1 cellular context compared by ENCODE assay signal in genomic region chr1:10032590-10033358, GRCh38.
TF ChIP-seq lines count a peak whose summit lies in the region.

TSS of gene UBE4B (plus strand) at chr1:10032958. CDS start at chr1:10033671, 713 bp downstream.

TF ChIP-seq in HepG2, 621 proteins besides CTCF, POLR2A, EP300 and RAD21 (continued from another document and continues in another):
- peak; percentile 51; the same call in 1 of the 2 replicates for TF ChIP-seq ZHX2 (IDR thresholded peaks at IDR 0.05; ENCODE audit: low read depth)
- TF ChIP-seq ZHX2 (CRISPR knock-in tag; IDR thresholded peaks at IDR 0.05; ENCODE audit: borderline replicate concordance), result no peak
- TF ChIP-seq NR3C1 (CRISPR knock-in tag; IDR thresholded peaks at IDR 0.05), result no peak
- TF ChIP-seq ZNF333 (CRISPR knock-in tag; IDR thresholded peaks at IDR 0.05; ENCODE audit: borderline replicate concordance), result no peak
- TF ChIP-seq REXO4 (CRISPR knock-in tag; IDR thresholded peaks at IDR 0.05; ENCODE audit: borderline replicate concordance), result no peak
- no peak; the same call in 1 of the 2 replicates for TF ChIP-seq CCDC6 (CRISPR knock-in tag; IDR thresholded peaks at IDR 0.05)
- peak; percentile 20; the same call in 1 of the 2 replicates for TF ChIP-seq ELF3 (CRISPR knock-in tag; IDR thresholded peaks at IDR 0.05)
- no peak for TF ChIP-seq ZNF878 (CRISPR knock-in tag; IDR thresholded peaks at IDR 0.05)
- 0 out of 2 replicates have a peak, but pooled peaks have one; percentile 19 for TF ChIP-seq ZNF121 (CRISPR knock-in tag; IDR thresholded peaks at IDR 0.05)
- TF ChIP-seq HDAC2 (CRISPR knock-in tag; IDR thresholded peaks at IDR 0.05), result peak; percentile 44; the same call in 1 of the 2 replicates
- no peak for TF ChIP-seq JARID2 (CRISPR knock-in tag; IDR thresholded peaks at IDR 0.05; ENCODE audit: insufficient replicate concordance)
- no peak for TF ChIP-seq KDM1A (CRISPR knock-in tag; IDR thresholded peaks at IDR 0.05)
- TF ChIP-seq, protein P1, sequence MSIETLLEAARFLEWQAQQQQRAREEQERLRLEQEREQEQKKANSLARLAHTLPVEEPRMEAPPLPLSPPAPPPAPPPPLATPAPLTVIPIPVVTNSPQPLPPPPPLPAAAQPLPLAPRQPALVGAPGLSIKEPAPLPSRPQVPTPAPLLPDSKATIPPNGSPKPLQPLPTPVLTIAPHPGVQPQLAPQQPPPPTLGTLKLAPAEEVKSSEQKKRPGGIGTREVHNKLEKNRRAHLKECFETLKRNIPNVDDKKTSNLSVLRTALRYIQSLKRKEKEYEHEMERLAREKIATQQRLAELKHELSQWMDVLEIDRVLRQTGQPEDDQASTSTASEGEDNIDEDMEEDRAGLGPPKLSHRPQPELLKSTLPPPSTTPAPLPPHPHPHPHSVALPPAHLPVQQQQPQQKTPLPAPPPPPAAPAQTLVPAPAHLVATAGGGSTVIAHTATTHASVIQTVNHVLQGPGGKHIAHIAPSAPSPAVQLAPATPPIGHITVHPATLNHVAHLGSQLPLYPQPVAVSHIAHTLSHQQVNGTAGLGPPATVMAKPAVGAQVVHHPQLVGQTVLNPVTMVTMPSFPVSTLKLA (IDR thresholded peaks at IDR 0.05), result peak; percentile 34; the same call in 1 of the 2 replicates
- TF ChIP-seq MIER3 (CRISPR knock-in tag; IDR thresholded peaks at IDR 0.05; ENCODE audit: borderline replicate concordance), result no peak
- TF ChIP-seq ZNF776 (CRISPR knock-in tag; IDR thresholded peaks at IDR 0.05), result no peak; the same call in 1 of the 2 replicates
- peak; percentile 54 for TF ChIP-seq FOXK2 (IDR thresholded peaks at IDR 0.05)
- TF ChIP-seq, protein P2, sequence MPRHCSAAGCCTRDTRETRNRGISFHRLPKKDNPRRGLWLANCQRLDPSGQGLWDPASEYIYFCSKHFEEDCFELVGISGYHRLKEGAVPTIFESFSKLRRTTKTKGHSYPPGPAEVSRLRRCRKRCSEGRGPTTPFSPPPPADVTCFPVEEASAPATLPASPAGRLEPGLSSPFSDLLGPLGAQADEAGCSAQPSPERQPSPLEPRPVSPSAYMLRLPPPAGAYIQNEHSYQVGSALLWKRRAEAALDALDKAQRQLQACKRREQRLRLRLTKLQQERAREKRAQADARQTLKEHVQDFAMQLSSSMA (CRISPR knock-in tag; IDR thresholded peaks at IDR 0.05), result no peak
- no peak for TF ChIP-seq ZNF704 (CRISPR knock-in tag; IDR thresholded peaks at IDR 0.05; ENCODE audit: borderline replicate concordance)
- TF ChIP-seq PRDM15 (CRISPR knock-in tag; IDR thresholded peaks at IDR 0.05), result no peak
- TF ChIP-seq EZH2 (conservative IDR thresholded peaks at IDR 0.05; ENCODE audit: low read depth, low read length), result no peak
- no peak; the same call in 1 of the 2 replicates for TF ChIP-seq KLF6 (CRISPR knock-in tag; IDR thresholded peaks at IDR 0.05)
- no peak for TF ChIP-seq TERF1 (CRISPR knock-in tag; IDR thresholded peaks at IDR 0.05)
- TF ChIP-seq SP1 (IDR thresholded peaks at IDR 0.05), result no peak
- peak; percentile 58 for TF ChIP-seq SP1 (CRISPR knock-in tag; IDR thresholded peaks at IDR 0.05)
- TF ChIP-seq KDM5B (CRISPR knock-in tag; IDR thresholded peaks at IDR 0.05; ENCODE audit: borderline replicate concordance), result peak; percentile 69; the same call in 1 of the 2 replicates
- TF ChIP-seq SOX5 (CRISPR knock-in tag; IDR thresholded peaks at IDR 0.05; ENCODE audit: borderline replicate concordance), result no peak
- TF ChIP-seq SIN3A (IDR thresholded peaks at IDR 0.05; ENCODE audit: borderline replicate concordance, low read depth, low read length), result peak; percentile 16; the same call in 1 of the 2 replicates
- TF ChIP-seq ASH2L (IDR thresholded peaks at IDR 0.05; ENCODE audit: insufficient read length, low read depth, low read length), result peak; percentile 55
- TF ChIP-seq ZFX (CRISPR knock-in tag; IDR thresholded peaks at IDR 0.05; ENCODE audit: low read depth), result peak; percentile 77
- TF ChIP-seq CBX1 (IDR thresholded peaks at IDR 0.05; ENCODE audit: low read depth), result no peak
- TF ChIP-seq ARNT2 (CRISPR knock-in tag; IDR thresholded peaks at IDR 0.05; ENCODE audit: low read depth), result peak; percentile 32; the same call in 1 of the 2 replicates
- TF ChIP-seq SKI (IDR thresholded peaks at IDR 0.05; ENCODE audit: partially characterized antibody), result peak; percentile 83
- TF ChIP-seq SRY (CRISPR knock-in tag; IDR thresholded peaks at IDR 0.05), result 0 out of 2 replicates have a peak, but pooled peaks have one; percentile 38
- 0 out of 2 replicates have a peak, but pooled peaks have one; percentile 50 for TF ChIP-seq ZBTB39 (CRISPR knock-in tag; IDR thresholded peaks at IDR 0.05)
- no peak; the same call in 1 of the 2 replicates for TF ChIP-seq SAFB2 (CRISPR knock-in tag; IDR thresholded peaks at IDR 0.05; ENCODE audit: borderline replicate concordance, low read depth)
- TF ChIP-seq, protein P3, sequence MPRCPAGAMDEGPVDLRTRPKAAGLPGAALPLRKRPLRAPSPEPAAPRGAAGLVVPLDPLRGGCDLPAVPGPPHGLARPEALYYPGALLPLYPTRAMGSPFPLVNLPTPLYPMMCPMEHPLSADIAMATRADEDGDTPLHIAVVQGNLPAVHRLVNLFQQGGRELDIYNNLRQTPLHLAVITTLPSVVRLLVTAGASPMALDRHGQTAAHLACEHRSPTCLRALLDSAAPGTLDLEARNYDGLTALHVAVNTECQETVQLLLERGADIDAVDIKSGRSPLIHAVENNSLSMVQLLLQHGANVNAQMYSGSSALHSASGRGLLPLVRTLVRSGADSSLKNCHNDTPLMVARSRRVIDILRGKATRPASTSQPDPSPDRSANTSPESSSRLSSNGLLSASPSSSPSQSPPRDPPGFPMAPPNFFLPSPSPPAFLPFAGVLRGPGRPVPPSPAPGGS (CRISPR knock-in tag; IDR thresholded peaks at IDR 0.05), result no peak
- TF ChIP-seq, protein P4, sequence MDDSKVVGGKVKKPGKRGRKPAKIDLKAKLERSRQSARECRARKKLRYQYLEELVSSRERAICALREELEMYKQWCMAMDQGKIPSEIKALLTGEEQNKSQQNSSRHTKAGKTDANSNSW (CRISPR knock-in tag; IDR thresholded peaks at IDR 0.05; ENCODE audit: borderline replicate concordance), result no peak
- TF ChIP-seq ZNF501 (CRISPR knock-in tag; IDR thresholded peaks at IDR 0.05), result no peak
- TF ChIP-seq ZNF678 (CRISPR knock-in tag; IDR thresholded peaks at IDR 0.05), result 0 out of 2 replicates have a peak, but pooled peaks have one; percentile 62
- no peak for TF ChIP-seq TRIM22 (IDR thresholded peaks at IDR 0.05)
- no peak for TF ChIP-seq MBNL3 (CRISPR knock-in tag; conservative IDR thresholded peaks at IDR 0.05)
- no peak for TF ChIP-seq GZF1 (CRISPR knock-in tag; IDR thresholded peaks at IDR 0.05)
- peak; percentile 67; the same call in 1 of the 2 replicates for TF ChIP-seq ZNF543 (CRISPR knock-in tag; IDR thresholded peaks at IDR 0.05)
- no peak for TF ChIP-seq ZNF644 (CRISPR knock-in tag; IDR thresholded peaks at IDR 0.05; ENCODE audit: low read depth)
- no peak for TF ChIP-seq SCMH1 (CRISPR knock-in tag; IDR thresholded peaks at IDR 0.05; ENCODE audit: borderline replicate concordance)
